11 cellular contexts compared by ENCODE assay signal in the genomic region with DNA sequence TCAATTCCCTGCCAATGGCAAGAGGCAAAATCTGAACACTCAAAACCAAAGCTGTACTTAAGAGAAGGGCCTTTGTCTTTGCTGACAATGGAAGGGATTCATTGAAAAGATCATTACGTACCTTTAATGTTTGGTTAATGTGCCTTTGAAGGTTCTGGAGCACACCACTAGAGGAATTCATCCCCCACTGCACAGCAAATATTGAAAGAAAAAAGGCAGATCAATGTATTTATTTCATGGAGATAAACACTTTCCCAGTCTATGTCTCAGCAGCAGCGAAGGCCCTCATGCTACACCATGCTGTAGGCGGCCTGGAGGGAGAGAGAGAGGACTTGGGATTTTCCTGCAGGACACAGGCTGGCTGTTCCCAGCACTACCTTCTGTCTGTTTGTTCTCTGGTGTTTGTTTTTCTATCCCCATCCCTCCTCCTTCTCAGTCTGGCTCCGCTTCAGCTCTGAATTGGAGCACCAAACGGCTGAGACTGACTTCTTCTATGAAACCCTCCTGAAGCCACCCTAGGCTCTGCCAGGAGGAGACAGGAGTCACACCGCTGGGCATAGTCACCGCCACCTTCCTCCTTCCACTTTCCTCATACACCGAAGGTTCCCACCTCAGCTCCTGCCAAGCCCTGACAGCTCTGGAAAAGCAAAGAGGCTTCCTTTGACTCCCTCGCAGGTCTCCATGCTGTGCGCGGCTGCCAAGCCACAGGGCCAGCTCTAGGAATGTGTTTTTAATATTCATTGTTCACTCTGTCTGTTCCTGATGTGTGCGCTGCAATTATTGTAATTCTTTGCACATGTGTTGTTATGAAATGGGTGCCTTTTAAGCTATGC.
A peak's percentile ranks its signal among the peaks of the same experiment; 100 is the strongest.
DNase-seq lines count a peak whose midpoint lies in the region; ATAC-seq, FAIRE-seq and TF ChIP-seq lines count a peak whose summit lies in the region.
"Had no signal": no experiment of that assay in that cellular context is flagged by ENCODE, and none has a peak within 500 bp of the region (broad histone marks: within the 10 kb centered on the region; RNA-seq: fewer than 3 reads in every experiment).

No MANE protein-coding gene starts in this region.

- DNase-seq in DMS79 (lab: John Stamatoyannopoulos, UW) (peak; percentile 14), NCI-H446 treated with DMSO at 0.1 percent for 48 hours (lab: John Stamatoyannopoulos, UW) (peak; percentile 57), dorsolateral prefrontal cortex (peak in 5 of 10 donors; percentile 34 to 69 (median 41)), ovary (peak; percentile 15 to 47 (median 19)), HTR-8/SVneo (ENCODE audit: insufficient read length, low spot score) (no peak), chondrocyte (ENCODE audit: low spot score) (no peak)
- DNase-seq: activated CD4-positive, alpha-beta T cell treated with anti-CD3 and anti-CD28 coated beads, Interleukin-2, amount 50 U/mL, for 1 hour; IMR-90 had no signal

- no peak for TF ChIP-seq EP300 in ovary (IDR thresholded peaks at IDR 0.05)

- no peaks in the 10 kb centered on the region for H3K9me3 ChIP-seq in ovary

- no peak for TF ChIP-seq CTCF in dorsolateral prefrontal cortex (IDR thresholded peaks at IDR 0.05 in 54 of 56, conservative IDR thresholded peaks at IDR 0.05 in 2 of 56; ENCODE audit: low read depth in 1 of 56, partially characterized antibody in 56 of 56)
- no peak for TF ChIP-seq CTCF in ovary (IDR thresholded peaks at IDR 0.05)
- no peak for TF ChIP-seq CTCF in chondrocyte (IDR thresholded peaks at IDR 0.05)

- WGBS in ovary, 3 donors: 25 to 39% (median 29%) methylated on average over 12 of the region's 12 CpGs

- H3K9me3 Mint-ChIP-seq in chondrocyte (ENCODE audit: low read depth): no peaks in the 10 kb centered on the region

- no peaks in the 10 kb centered on the region for H3K27me3 Mint-ChIP-seq in chondrocyte (ENCODE audit: low read depth)

- H3K27ac Mint-ChIP-seq in chondrocyte (ENCODE audit: unreplicated experiment): no peak overlapping the region

- H3K27ac ChIP-seq in dorsolateral prefrontal cortex (peak overlapping the region in 43 of 59 donors; percentile 9 to 84 (median 55)), ovary (peak overlapping the region; percentile 11 to 40)
- H3K27ac ChIP-seq: parathyroid adenoma had no signal

- H3K4me1 ChIP-seq in ovary (ENCODE audit: insufficient read depth): peaks cover 2% of the 10 kb centered on the region
- H3K4me1 ChIP-seq: parathyroid adenoma had no signal

- no peak for FAIRE-seq in HTR-8/SVneo (lab: Jason Lieb, UNC)

- no peak for ATAC-seq in GM19351 (IDR thresholded peaks at IDR 0.05; ENCODE audit: unreplicated experiment)
- ATAC-seq in GM21619 (IDR thresholded peaks at IDR 0.05; ENCODE audit: unreplicated experiment): no peak

- no peak overlapping the region for H3K4me3 Mint-ChIP-seq in chondrocyte (ENCODE audit: unreplicated experiment)

- H3K36me3 ChIP-seq in ovary: no peaks in the 10 kb centered on the region

- H3K4me1 Mint-ChIP-seq in chondrocyte (ENCODE audit: low read depth): peaks cover 15% of the 10 kb centered on the region

- peak overlapping the region in 25 of 59 donors; percentile 0 to 47 (median 17) for H3K4me3 ChIP-seq in dorsolateral prefrontal cortex
- H3K4me3 ChIP-seq in ovary: no peak overlapping the region

- intact Hi-C loops in dorsolateral prefrontal cortex (cut with DNase I) (no loop called here), ovary (cut with DNase I) (no loop called here)

- no peaks in the 10 kb centered on the region for H3K36me3 Mint-ChIP-seq in chondrocyte (ENCODE audit: low read depth)

- no peak for TF ChIP-seq POLR2A in ovary (IDR thresholded peaks at IDR 0.05)

- H3K27me3 ChIP-seq in dorsolateral prefrontal cortex (no peaks in the 10 kb centered on the region), ovary (no peaks in the 10 kb centered on the region)

Comparison
In these comparisons a context has a peak if more than half of its experiments do, and no peak if none do; other contexts are left out.
1. DNase-seq: peak in DMS79 (single experiment), NCI-H446 treated with DMSO at 0.1 percent for 48 hours (single experiment) and ovary (5 of 5); none in HTR-8/SVneo (single experiment) and chondrocyte (single experiment).